Comparison of ENCODE assay signal across 8 cellular contexts in genomic region chrX:134171661-134172587, GRCh38.
A peak's percentile ranks its signal among the peaks of the same experiment; 100 is the strongest.
DNase-seq lines count a peak whose midpoint lies in the region; ATAC-seq, FAIRE-seq and TF ChIP-seq lines count a peak whose summit lies in the region.

No MANE protein-coding gene starts in this region.

- TF ChIP-seq POLR2A in H54 (IDR thresholded peaks at IDR 0.05; ENCODE audit: low read depth, low read length) = no peak

- H3K27me3 Mint-ChIP-seq in T-helper 17 cell = peaks cover 6% of the 10 kb centered on the region

- no peak for TF ChIP-seq CTCF in colonic mucosa (IDR thresholded peaks at IDR 0.05)
- no peak for TF ChIP-seq CTCF in lung (IDR thresholded peaks at IDR 0.05; ENCODE audit: control extremely low read depth, extremely low read depth)

- no peak overlapping the region for H3K27ac Mint-ChIP-seq in T-helper 17 cell

- H3K4me1 Mint-ChIP-seq in T-helper 17 cell = peaks cover 16% of the 10 kb centered on the region

- WGBS in lung, 2 donors = 2 to 37% methylated on average over 47 to 74 of the region's 74 CpGs

- no peaks in the 10 kb centered on the region for H3K36me3 Mint-ChIP-seq in T-helper 17 cell (ENCODE audit: low read depth)

- no peak for FAIRE-seq in H54 (lab: Jason Lieb, UNC)

- peaks cover 6% of the 10 kb centered on the region for H3K27me3 ChIP-seq in colonic mucosa
- no peaks in the 10 kb centered on the region for H3K27me3 ChIP-seq in lung (ENCODE audit: control insufficient read depth, insufficient read depth)

- ATAC-seq in HG02798 (IDR thresholded peaks at IDR 0.05; ENCODE audit: poor library complexity, unreplicated experiment) (peak; percentile 60), T-helper 17 cell (peak; percentile 60), lung (ENCODE audit: insufficient read depth, low FRiP score) (peak; percentile 43)

- H3K27ac ChIP-seq in colonic mucosa (no peak overlapping the region), lung (ENCODE audit: low read depth in 1 of 2, low read length in 1 of 2) (no peak overlapping the region)

- intact Hi-C loops in colonic mucosa (cut with DNase I) = no loop called here

- peak overlapping the region; percentile 90 for H3K4me3 Mint-ChIP-seq in T-helper 17 cell

- H3K9me3 ChIP-seq in T-helper 17 cell (ENCODE audit: control insufficient read depth, low read length, poor library complexity, severe bottlenecking) (no peaks in the 10 kb centered on the region), colonic mucosa (no peaks in the 10 kb centered on the region), lung (ENCODE audit: control insufficient read depth in 2 of 2, insufficient read depth in 1 of 2, low read length in 1 of 2) (peaks cover 0 to 9% of the 10 kb centered on the region in 2 donors)

- H3K36me3 ChIP-seq in colonic mucosa = no peaks in the 10 kb centered on the region
- H3K36me3 ChIP-seq in lung (ENCODE audit: control insufficient read depth in 2 of 2, insufficient read depth in 2 of 2, low read length in 2 of 2) = no peaks in the 10 kb centered on the region

- H3K4me1 ChIP-seq in colonic mucosa = no peaks in the 10 kb centered on the region
- no peaks in the 10 kb centered on the region for H3K4me1 ChIP-seq in lung (ENCODE audit: control insufficient read depth in 2 of 2, insufficient read depth in 2 of 2, low read length in 2 of 2)

- H3K9ac ChIP-seq in colonic mucosa (ENCODE audit: low read depth in 2 of 2, low read length in 2 of 2) = no peak overlapping the region

- DNase-seq in Daoy (ENCODE audit: low read depth) (peak; percentile 56), T-helper 17 cell (no peak), colonic mucosa (no peak), lung (ENCODE audit: low spot score) (no peak), H54 (ENCODE audit: insufficient read length, low spot score) (no peak), NAMALWA (ENCODE audit: low spot score) (no peak)
- peak; percentile 15 to 28 for DNase-seq in stimulated activated CD8-positive, alpha-beta memory T cell treated with anti-CD3 and anti-CD28 coated beads, Interleukin-7, amount 100 ng/mL, for 4 hours (ENCODE audit: low read depth in 2 of 2)

- peak overlapping the region; percentile 38 for H3K4me3 ChIP-seq in colonic mucosa
- peak overlapping the region; percentile 12 for H3K4me3 ChIP-seq in lung

Comparison
In these comparisons a context has a peak if more than half of its experiments do, and no peak if none do; other contexts are left out.
1. DNase-seq: peak in Daoy (single experiment) and stimulated activated CD8-positive, alpha-beta memory T cell treated with anti-CD3 and anti-CD28 coated beads, Interleukin-7, amount 100 ng/mL, for 4 hours (2 of 2); none in T-helper 17 cell (0 of 3), colonic mucosa (single experiment), lung (single experiment), H54 (single experiment) and NAMALWA (single experiment).
2. Peak in every context shown above with its lines, with median percentiles within 50 percentile points of each other: ATAC-seq.